In the genomic region with DNA sequence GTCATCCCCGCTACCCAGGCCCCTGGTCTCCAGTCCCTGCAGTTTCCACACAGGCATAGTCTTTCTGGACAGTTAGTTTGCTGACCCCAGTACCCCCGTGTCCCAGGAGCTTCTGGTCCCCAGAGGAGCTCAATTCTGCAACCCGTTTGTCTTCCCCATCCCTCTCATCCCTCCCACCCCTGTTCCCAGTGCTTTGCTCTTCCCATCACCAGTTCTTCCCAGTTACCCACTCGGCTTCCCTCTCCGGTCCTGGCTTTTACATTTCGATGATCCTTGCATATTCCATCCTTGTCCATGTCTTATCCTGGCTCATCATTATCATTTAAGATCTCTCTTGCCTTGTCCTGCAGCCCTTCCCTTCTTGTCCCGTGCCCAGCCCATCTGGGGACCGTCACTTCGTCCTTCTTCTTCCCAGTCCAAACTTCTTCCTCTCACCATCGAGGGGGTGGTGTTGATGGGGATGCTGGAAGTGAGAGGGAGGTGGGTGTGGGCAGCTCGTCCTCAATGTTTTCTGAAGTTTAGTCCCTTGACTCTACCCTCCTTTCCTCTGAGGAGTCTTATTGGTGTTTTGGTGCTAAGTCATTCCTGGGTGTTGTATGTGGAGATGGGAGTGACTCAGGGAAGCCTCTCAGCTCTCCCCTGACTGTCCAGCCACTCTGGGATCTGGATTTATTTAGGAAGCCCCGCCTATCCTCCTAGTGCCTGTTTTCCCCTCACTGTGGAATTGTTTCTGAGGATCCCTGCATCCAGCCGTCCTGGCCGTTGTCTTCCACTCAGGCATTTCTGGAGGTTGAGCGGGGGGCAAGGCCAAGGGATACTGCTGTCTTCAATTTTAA, we compare ENCODE assay signal across 8 cellular contexts. TPM values are rescaled to one million over a fixed set of nuclear protein-coding genes. Genes with fewer than 3 reads are reported as not detected.
DNase-seq lines count a peak whose midpoint lies in the region; ATAC-seq and TF ChIP-seq lines count a peak whose summit lies in the region.

No MANE protein-coding gene starts in this region.

- CTCF ChIA-PET in activated CD8-positive, alpha-beta T cell treated with anti-CD3 and anti-CD28 coated beads, Interleukin-2, amount 10 ng/mL, durations not matched to agents 7 days and 5 days (lab: Charles Lee): interaction anchor here (1.0 to 1.3 kb wide), 3 partner anchors 9 to 180 kb away, joined by 3 to 6 read pairs (median 4); a partner anchor contains a TSS

- peak overlapping the region; percentile 92 for H2AFZ ChIP-seq in trophoblast cell (ENCODE audit: insufficient read depth, low read length, poor library complexity)

- no peak for TF ChIP-seq POLR2A in gastroesophageal sphincter (IDR thresholded peaks at IDR 0.05)

- H2AK5ac ChIP-seq in trophoblast cell (ENCODE audit: low read length): peak overlapping the region; percentile 20

- H4K91ac ChIP-seq in trophoblast cell (ENCODE audit: low read depth, low read length): peak overlapping the region; percentile 82

- H3K9me3 ChIP-seq in gastroesophageal sphincter (no peaks in the 10 kb centered on the region), trophoblast cell (ENCODE audit: insufficient read depth, low read depth, low read length) (no peaks in the 10 kb centered on the region)

- no peak overlapping the region for H3K23ac ChIP-seq in trophoblast cell (ENCODE audit: low read length)

- H3K27ac ChIP-seq in gastroesophageal sphincter (peak overlapping the region; percentile 49 to 93 (median 86)), trophoblast cell (ENCODE audit: low read depth, low read length) (no peak overlapping the region)

- H3K27me3 Mint-ChIP-seq in stimulated activated naive CD8-positive, alpha-beta T cell treated with anti-CD3 and anti-CD28 coated beads, Interleukin-15, Interleukin-2, amounts not matched to agents 100 ng/mL and 50 ng/mL, for 24 hours: no peaks in the 10 kb centered on the region
- no peaks in the 10 kb centered on the region for H3K27me3 Mint-ChIP-seq in activated CD8-positive, alpha-beta T cell treated with anti-CD3 and anti-CD28 coated beads, Interleukin-2, amount 10 ng/mL, durations not matched to agents 7 days and 5 days (ENCODE audit: low read depth)

- peak overlapping the region; percentile 98 for H3K4me3 Mint-ChIP-seq in stimulated activated naive CD8-positive, alpha-beta T cell treated with anti-CD3 and anti-CD28 coated beads, Interleukin-15, Interleukin-2, amounts not matched to agents 100 ng/mL and 50 ng/mL, for 24 hours
- peak overlapping the region; percentile 92 for H3K4me3 Mint-ChIP-seq in activated CD8-positive, alpha-beta T cell treated with anti-CD3 and anti-CD28 coated beads, Interleukin-2, amount 10 ng/mL, durations not matched to agents 7 days and 5 days

- no peak overlapping the region for H2BK12ac ChIP-seq in trophoblast cell (ENCODE audit: low read length)

- H3K9ac ChIP-seq in trophoblast cell (ENCODE audit: low read length): peak overlapping the region; percentile 87

- peak overlapping the region; percentile 39 for H4K8ac ChIP-seq in trophoblast cell (ENCODE audit: low read depth, low read length)

- POLR2A ChIA-PET in activated CD8-positive, alpha-beta T cell treated with anti-CD3 and anti-CD28 coated beads, Interleukin-2, amount 10 ng/mL, durations not matched to agents 7 days and 5 days (lab: Charles Lee): interaction anchor here (0.7 to 1.4 kb wide), 6 partner anchors 14 to 235 kb away, joined by 3 to 7 read pairs (median 3); a partner anchor contains a TSS

- H3K27me3 ChIP-seq in gastroesophageal sphincter: no peaks in the 10 kb centered on the region
- no peaks in the 10 kb centered on the region for H3K27me3 ChIP-seq in trophoblast cell (ENCODE audit: insufficient read depth, low read length)

- H3K18ac ChIP-seq in trophoblast cell (ENCODE audit: low read length): no peak overlapping the region

- H2BK120ac ChIP-seq in trophoblast cell (ENCODE audit: insufficient read depth, low read length, poor library complexity): no peak overlapping the region

- no peak overlapping the region for H2BK5ac ChIP-seq in trophoblast cell (ENCODE audit: low read depth, low read length, poor library complexity)

- no peak for ATAC-seq in stimulated activated naive CD8-positive, alpha-beta T cell treated with anti-CD3 and anti-CD28 coated beads, Interleukin-15, Interleukin-2, amounts not matched to agents 100 U/mL and 50 U/mL, for 24 hours
- ATAC-seq in activated CD8-positive, alpha-beta T cell treated with anti-CD3 and anti-CD28 coated beads, Interleukin-2, amount 10 ng/mL, durations not matched to agents 7 days and 5 days: no peak
- ATAC-seq in gastroesophageal sphincter (peak; percentile 80), HG03280 (IDR thresholded peaks at IDR 0.05; ENCODE audit: unreplicated experiment) (no peak), GM21529 (IDR thresholded peaks at IDR 0.05; ENCODE audit: unreplicated experiment) (no peak)

- DNase-seq in stimulated activated naive CD8-positive, alpha-beta T cell treated with anti-CD3 and anti-CD28 coated beads, Interleukin-15, Interleukin-2, amounts not matched to agents 100 U/mL and 50 U/mL, for 24 hours: no peak
- no peak for DNase-seq in activated CD8-positive, alpha-beta T cell treated with anti-CD3 and anti-CD28 coated beads, Interleukin-2, amount 10 ng/mL, durations not matched to agents 7 days and 5 days
- DNase-seq in trophoblast cell (no peak), COR-L47 (lab: John Stamatoyannopoulos, UW) (no peak)

- peak overlapping the region; percentile 73 for H3K27ac Mint-ChIP-seq in stimulated activated naive CD8-positive, alpha-beta T cell treated with anti-CD3 and anti-CD28 coated beads, Interleukin-15, Interleukin-2, amounts not matched to agents 100 ng/mL and 50 ng/mL, for 24 hours
- peak overlapping the region; percentile 85 for H3K27ac Mint-ChIP-seq in activated CD8-positive, alpha-beta T cell treated with anti-CD3 and anti-CD28 coated beads, Interleukin-2, amount 10 ng/mL, durations not matched to agents 7 days and 5 days

- peak overlapping the region; percentile 12 for H3K4ac ChIP-seq in trophoblast cell (ENCODE audit: low read depth, low read length)

- 0 to 3% methylated on average over 9 to 14 of the region's 15 CpGs for WGBS in gastroesophageal sphincter (ENCODE audit: low coverage in 1 of 2), 2 donors
- WGBS in trophoblast cell (ENCODE audit: extremely low coverage, insufficient coverage, insufficient read length): no CpG with 5 or more reads among the region's 15 CpGs

- H3K4me1 Mint-ChIP-seq in stimulated activated naive CD8-positive, alpha-beta T cell treated with anti-CD3 and anti-CD28 coated beads, Interleukin-15, Interleukin-2, amounts not matched to agents 100 ng/mL and 50 ng/mL, for 24 hours (ENCODE audit: low read depth): peaks cover 50% of the 10 kb centered on the region
- peaks cover 34% of the 10 kb centered on the region for H3K4me1 Mint-ChIP-seq in activated CD8-positive, alpha-beta T cell treated with anti-CD3 and anti-CD28 coated beads, Interleukin-2, amount 10 ng/mL, durations not matched to agents 7 days and 5 days (ENCODE audit: low read depth)

- H3K4me2 ChIP-seq in trophoblast cell (ENCODE audit: low read length): peak overlapping the region; percentile 99

- H3K4me1 ChIP-seq in gastroesophageal sphincter (peaks cover 0 to 28% (median 6%) of the 10 kb centered on the region in 3 donors), trophoblast cell (ENCODE audit: control insufficient read depth in 1 of 2, insufficient read depth in 2 of 2, low read length in 2 of 2) (peaks cover 3 to 12% of the 10 kb centered on the region in 2 experiments)

- no peak for TF ChIP-seq CTCF in gastroesophageal sphincter (IDR thresholded peaks at IDR 0.05)

- H3K14ac ChIP-seq in trophoblast cell (ENCODE audit: low read length): no peak overlapping the region

- H3K79me2 ChIP-seq in trophoblast cell (ENCODE audit: control insufficient read depth, insufficient read depth, low read length, poor library complexity): peaks cover 5% of the 10 kb centered on the region

- H3K36me3 Mint-ChIP-seq in stimulated activated naive CD8-positive, alpha-beta T cell treated with anti-CD3 and anti-CD28 coated beads, Interleukin-15, Interleukin-2, amounts not matched to agents 100 ng/mL and 50 ng/mL, for 24 hours (ENCODE audit: low read depth): no peaks in the 10 kb centered on the region
- no peaks in the 10 kb centered on the region for H3K36me3 Mint-ChIP-seq in activated CD8-positive, alpha-beta T cell treated with anti-CD3 and anti-CD28 coated beads, Interleukin-2, amount 10 ng/mL, durations not matched to agents 7 days and 5 days (ENCODE audit: low read depth)

- H3K79me1 ChIP-seq in trophoblast cell (ENCODE audit: low read length): peaks cover 7% of the 10 kb centered on the region

- H3K4me3 ChIP-seq in gastroesophageal sphincter (peak overlapping the region; percentile 54 to 95), trophoblast cell (ENCODE audit: low read depth, low read length) (peak overlapping the region; percentile 86)

- H3K9me3 Mint-ChIP-seq in stimulated activated naive CD8-positive, alpha-beta T cell treated with anti-CD3 and anti-CD28 coated beads, Interleukin-15, Interleukin-2, amounts not matched to agents 100 ng/mL and 50 ng/mL, for 24 hours: no peaks in the 10 kb centered on the region
- H3K9me3 Mint-ChIP-seq in activated CD8-positive, alpha-beta T cell treated with anti-CD3 and anti-CD28 coated beads, Interleukin-2, amount 10 ng/mL, durations not matched to agents 7 days and 5 days (ENCODE audit: insufficient read depth): no peaks in the 10 kb centered on the region

- peak overlapping the region; percentile 22 for H4K12ac ChIP-seq in trophoblast cell (ENCODE audit: low read depth, low read length)

- no peak for TF ChIP-seq EP300 in gastroesophageal sphincter (IDR thresholded peaks at IDR 0.05)

- H3K36me3 ChIP-seq in gastroesophageal sphincter: peaks cover 0 to 8% of the 10 kb centered on the region in 2 donors
- H3K36me3 ChIP-seq in trophoblast cell (ENCODE audit: control insufficient read depth in 1 of 2, insufficient read depth in 2 of 2, low read length in 2 of 2): no peaks in the 10 kb centered on the region

RNA-seq across cellular contexts. Expression of a gene that starts 0.9 kb away (rescaled TPM):
- 10 to 100 TPM; 15.4 to 18.5 TPM for total RNA-seq in activated CD8-positive, alpha-beta T cell treated with anti-CD3 and anti-CD28 coated beads, Interleukin-2, amount 10 ng/mL, durations not matched to agents 7 days and 5 days
- total RNA-seq in gastroesophageal sphincter: 10 to 100 TPM; 18.3 to 30.2 (median 23.3) TPM
- polyA plus RNA-seq in trophoblast cell (2013): 3.8 and 4.0 TPM in 2 replicates

RNA-seq across cellular contexts. Expression of a gene that starts 12.4 kb away (rescaled TPM):
- not detected for total RNA-seq in activated CD8-positive, alpha-beta T cell treated with anti-CD3 and anti-CD28 coated beads, Interleukin-2, amount 10 ng/mL, durations not matched to agents 7 days and 5 days
- under 1 TPM in 1 of 4 donors, not detected in 3; 0.45 TPM for total RNA-seq in gastroesophageal sphincter
- polyA plus RNA-seq in trophoblast cell (2013): not detected in 2 replicates

RNA-seq across cellular contexts. Expression of a gene that starts 35.6 kb away (rescaled TPM):
- total RNA-seq in activated CD8-positive, alpha-beta T cell treated with anti-CD3 and anti-CD28 coated beads, Interleukin-2, amount 10 ng/mL, durations not matched to agents 7 days and 5 days: 10 to 100 TPM; 12.0 to 17.9 TPM
- total RNA-seq in gastroesophageal sphincter: 1 to 10 TPM; 1.4 to 5.9 (median 4.1) TPM
- 2.4 and 3.1 TPM in 2 replicates for polyA plus RNA-seq in trophoblast cell (2013)
